Comparison of ENCODE assay signal across 14 cellular contexts in genomic region chr22:37897805-37898204, GRCh38. TPM values are rescaled to one million over a fixed set of nuclear protein-coding genes. Genes with fewer than 3 reads are reported as not detected.
DNase-seq lines count a peak whose midpoint lies in the region; ATAC-seq and TF ChIP-seq lines count a peak whose summit lies in the region.
"Had no signal": no experiment of that assay in that cellular context is flagged by ENCODE, and none has a peak within 500 bp of the region (broad histone marks: within the 10 kb centered on the region; RNA-seq: fewer than 3 reads in every experiment).

No MANE protein-coding gene starts in this region.

- H3K4me1 Mint-ChIP-seq in activated naive CD4-positive, alpha-beta T cell treated with anti-CD3 and anti-CD28 coated beads for 36 hours (ENCODE audit: low read depth): peaks cover 23% of the 10 kb centered on the region
- H3K4me1 Mint-ChIP-seq in naive thymus-derived CD4-positive, alpha-beta T cell: peaks cover 12 to 40% (median 26%) of the 10 kb centered on the region in 7 donors
- H3K4me1 Mint-ChIP-seq in type B pancreatic cell (ENCODE audit: unreplicated experiment): peaks cover 43% of the 10 kb centered on the region

- peaks cover 7% of the 10 kb centered on the region for H3K79me2 ChIP-seq in mammary epithelial cell (ENCODE audit: insufficient read depth, low read length)

- H3K36me3 Mint-ChIP-seq in activated naive CD4-positive, alpha-beta T cell treated with anti-CD3 and anti-CD28 coated beads for 36 hours (ENCODE audit: low read depth): peaks cover under 1% of the 10 kb centered on the region
- peaks cover 0 to 4% of the 10 kb centered on the region in 2 donors for H3K36me3 Mint-ChIP-seq in activated naive CD4-positive, alpha-beta T cell treated with anti-CD3 and anti-CD28 coated beads, Interleukin-2, amount 50 U/mL, for 72 hours
- H3K36me3 Mint-ChIP-seq in naive thymus-derived CD4-positive, alpha-beta T cell: no peaks in the 10 kb centered on the region
- H3K36me3 Mint-ChIP-seq in type B pancreatic cell: no peaks in the 10 kb centered on the region

- no peaks in the 10 kb centered on the region for H3K9me3 Mint-ChIP-seq in activated naive CD4-positive, alpha-beta T cell treated with anti-CD3 and anti-CD28 coated beads for 36 hours
- H3K9me3 Mint-ChIP-seq in activated naive CD4-positive, alpha-beta T cell treated with anti-CD3 and anti-CD28 coated beads, Interleukin-2, amount 50 U/mL, for 72 hours: no peaks in the 10 kb centered on the region
- peaks cover 0 to 3% (median 0%) of the 10 kb centered on the region in 11 donors for H3K9me3 Mint-ChIP-seq in naive thymus-derived CD4-positive, alpha-beta T cell
- no peaks in the 10 kb centered on the region for H3K9me3 Mint-ChIP-seq in type B pancreatic cell

- no TSS peak for BruUV-seq in mammary epithelial cell (replicated peaks; lab: Mats Ljungman, UMichigan)

- H3K36me3 ChIP-seq in mammary epithelial cell (ENCODE audit: insufficient read depth, low read length): no peaks in the 10 kb centered on the region
- H3K36me3 ChIP-seq in naive thymus-derived CD4-positive, alpha-beta T cell (ENCODE audit: control insufficient read depth in 2 of 3, insufficient read depth in 3 of 3, low read length in 3 of 3): no peaks in the 10 kb centered on the region

- intact Hi-C loops in activated naive CD4-positive, alpha-beta T cell treated with anti-CD3 and anti-CD28 coated beads for 36 hours (cut with micrococcal nuclease): loop anchor here (2.0 kb wide), 1 partner anchor 55 kb away; the partner anchor contains the start of genes C22orf23 and POLR2F
- intact Hi-C loops in mammary epithelial cell (cut with micrococcal nuclease): no loop called here
- intact Hi-C loops in naive thymus-derived CD4-positive, alpha-beta T cell (cut with micrococcal nuclease): loop anchor here (2.0 to 5.0 kb wide), 2 partner anchors 34 to 55 kb away; partner anchors contain the start of genes C22orf23 (in 1 of the 2) and POLR2F (in 1 of the 2)

- H2AFZ ChIP-seq in mammary epithelial cell (ENCODE audit: low read depth, low read length): no peak overlapping the region

- no peaks in the 10 kb centered on the region for H4K20me1 ChIP-seq in mammary epithelial cell (ENCODE audit: insufficient read depth, low read length)

- dilution Hi-C loops in mammary epithelial cell (cut with HindIII; ENCODE audit: low sequenced_read_pairs): no loop called here

- H3K27ac Mint-ChIP-seq in activated naive CD4-positive, alpha-beta T cell treated with anti-CD3 and anti-CD28 coated beads for 36 hours: peak overlapping the region; percentile 27
- H3K27ac Mint-ChIP-seq in activated naive CD4-positive, alpha-beta T cell treated with anti-CD3 and anti-CD28 coated beads, Interleukin-2, amount 50 U/mL, for 72 hours: peak overlapping the region in 1 of 2 donors; percentile 66
- H3K27ac Mint-ChIP-seq in naive thymus-derived CD4-positive, alpha-beta T cell: peak overlapping the region; percentile 41 to 87 (median 78)
- H3K27ac Mint-ChIP-seq in type B pancreatic cell: peak overlapping the region; percentile 85

- no peak for DNase-seq in activated naive CD4-positive, alpha-beta T cell treated with anti-CD3 and anti-CD28 coated beads for 36 hours
- DNase-seq in activated naive CD4-positive, alpha-beta T cell treated with anti-CD3 and anti-CD28 coated beads, Interleukin-2, amount 50 U/mL, for 72 hours (ENCODE audit: low spot score in 2 of 2): no peak
- no peak for DNase-seq in mammary epithelial cell
- DNase-seq in naive thymus-derived CD4-positive, alpha-beta T cell: no peak
- no peak for DNase-seq in type B pancreatic cell (ENCODE audit: extremely low spot score, unreplicated experiment)
- DNase-seq in putamen (ENCODE audit: low spot score): no peak
- no peak for DNase-seq in GM13977 (ENCODE audit: low spot score)
- DNase-seq: activated CD4-positive, CD25-positive, alpha-beta regulatory T cell treated with anti-CD3 and anti-CD28 coated beads, Interleukin-2, amount 50 U/mL, for 72 hours; activated effector memory CD4-positive, alpha-beta T cell treated with anti-CD3 and anti-CD28 coated beads, Interleukin-2, amount 50 U/mL, for 16 hours; cortex of kidney; Kasumi-1; testis had no signal

- H3K4me2 ChIP-seq in mammary epithelial cell (ENCODE audit: insufficient read depth, low read depth, low read length): no peak overlapping the region

- H3K27me3 Mint-ChIP-seq in activated naive CD4-positive, alpha-beta T cell treated with anti-CD3 and anti-CD28 coated beads for 36 hours (ENCODE audit: low read depth): no peaks in the 10 kb centered on the region
- no peaks in the 10 kb centered on the region for H3K27me3 Mint-ChIP-seq in naive thymus-derived CD4-positive, alpha-beta T cell
- no peaks in the 10 kb centered on the region for H3K27me3 Mint-ChIP-seq in type B pancreatic cell

- H3K4me1 ChIP-seq in mammary epithelial cell (ENCODE audit: insufficient read depth, low read length): peaks cover 71% of the 10 kb centered on the region
- H3K4me1 ChIP-seq in naive thymus-derived CD4-positive, alpha-beta T cell (ENCODE audit: control insufficient read depth in 2 of 2, insufficient read depth in 2 of 2, low read length in 2 of 2): peaks cover 13 to 17% of the 10 kb centered on the region in 2 donors

- H3K4me3 Mint-ChIP-seq in activated naive CD4-positive, alpha-beta T cell treated with anti-CD3 and anti-CD28 coated beads for 36 hours: no peak overlapping the region
- H3K4me3 Mint-ChIP-seq in naive thymus-derived CD4-positive, alpha-beta T cell: peak overlapping the region in 1 of 10 donors; percentile 30
- peak overlapping the region; percentile 9 for H3K4me3 Mint-ChIP-seq in type B pancreatic cell

- 43% methylated on average over 2 of the region's 2 CpGs for WGBS in mammary epithelial cell (ENCODE audit: low coverage, missing lambda C conversion rate)

- POLR2A ChIA-PET in naive thymus-derived CD4-positive, alpha-beta T cell (lab: Charles Lee): interaction anchor here (0.7 to 2.4 kb wide), 2 partner anchors 9 to 17 kb away, joined by 3 to 39 read pairs; partner anchors contain the start of gene MICALL1

- H3K4me3 ChIP-seq in mammary epithelial cell (replicated peaks in 1 of 3; ENCODE audit: insufficient read depth in 1 of 3, low read depth in 2 of 3, low read length in 3 of 3): no peak overlapping the region
- H3K4me3 ChIP-seq in naive thymus-derived CD4-positive, alpha-beta T cell (ENCODE audit: low read length): no peak overlapping the region
- H3K4me3 ChIP-seq: testis had no signal

- no peak for ATAC-seq in activated naive CD4-positive, alpha-beta T cell treated with anti-CD3 and anti-CD28 coated beads, Interleukin-2, amount 50 U/mL, for 72 hours
- ATAC-seq in naive thymus-derived CD4-positive, alpha-beta T cell: no peak
- no peak for ATAC-seq in GM18909 (IDR thresholded peaks at IDR 0.05; ENCODE audit: poor library complexity, unreplicated experiment)

- H3K27ac ChIP-seq in mammary epithelial cell (ENCODE audit: insufficient read depth, low read depth, low read length): peak overlapping the region; percentile 96
- H3K27ac ChIP-seq in naive thymus-derived CD4-positive, alpha-beta T cell (ENCODE audit: low read depth, low read length): no peak overlapping the region
- H3K27ac ChIP-seq: testis had no signal

- in situ Hi-C loops in mammary epithelial cell (cut with MboI; ENCODE audit: low sequenced_read_pairs in 2 of 2): no loop called here
- in situ Hi-C loops in GM13977 (cut with MboI; ENCODE audit: low pct_unique_long_range_greater_than_20kb, low sequenced_read_pairs, unreplicated experiment): no loop called here

- TF ChIP-seq CTCF in mammary epithelial cell (conservative IDR thresholded peaks at IDR 0.05 in 1 of 2, IDR thresholded peaks at IDR 0.05 in 1 of 2; ENCODE audit: extremely low read depth in 1 of 2, insufficient read depth in 1 of 2, low read depth in 1 of 2, low read length in 2 of 2) (no peak), type B pancreatic cell (conservative IDR thresholded peaks at IDR 0.05) (no peak), GM13977 (IDR thresholded peaks at IDR 0.05; ENCODE audit: extremely low read depth, insufficient read depth, missing control alignments) (no peak)

- H3K27me3 ChIP-seq in mammary epithelial cell (ENCODE audit: insufficient read depth, low read length): no peaks in the 10 kb centered on the region
- no peaks in the 10 kb centered on the region for H3K27me3 ChIP-seq in naive thymus-derived CD4-positive, alpha-beta T cell (ENCODE audit: control insufficient read depth in 2 of 2, insufficient read depth in 2 of 2, low read length in 2 of 2)
- H3K27me3 ChIP-seq: testis had no signal

- no peaks in the 10 kb centered on the region for H3K9me3 ChIP-seq in mammary epithelial cell (replicated peaks; ENCODE audit: insufficient read depth, low read length)
- H3K9me3 ChIP-seq in naive thymus-derived CD4-positive, alpha-beta T cell (ENCODE audit: control insufficient read depth in 2 of 3, low read length in 3 of 3): no peaks in the 10 kb centered on the region
- H3K9me3 ChIP-seq: testis had no signal

- CTCF ChIA-PET in activated naive CD4-positive, alpha-beta T cell treated with anti-CD3 and anti-CD28 coated beads for 36 hours (lab: Charles Lee): interaction anchor here (0.6 to 3.5 kb wide), 5 partner anchors 8 to 79 kb away, joined by 3 to 13 read pairs (median 7); partner anchors contain the start of gene MICALL1
- CTCF ChIA-PET in mammary epithelial cell (lab: Charles Lee; ENCODE audit: low non-redundant PET): no interaction called here
- CTCF ChIA-PET in naive thymus-derived CD4-positive, alpha-beta T cell (lab: Charles Lee): no interaction called here

- peak overlapping the region; percentile 73 for H3K9ac ChIP-seq in mammary epithelial cell (ENCODE audit: insufficient read depth, low read length)

RNA-seq across cellular contexts. Expression of gene MICALL1, which starts 8.3 kb away (rescaled TPM):
- 10 to 100 TPM; 12.0 to 12.9 TPM for total RNA-seq in activated naive CD4-positive, alpha-beta T cell treated with anti-CD3 and anti-CD28 coated beads for 36 hours
- total RNA-seq in activated naive CD4-positive, alpha-beta T cell treated with anti-CD3 and anti-CD28 coated beads, Interleukin-2, amount 50 U/mL, for 72 hours: 10 to 100 TPM; 13.9 to 16.5 TPM
- total RNA-seq in mammary epithelial cell (100 to 1,000 TPM; 247 to 249 TPM), type B pancreatic cell (ENCODE audit: low replicate concordance) (56.5 and 107 TPM in 2 replicates)
- 129 TPM for polyA plus RNA-seq in mammary epithelial cell
- 299 TPM for polyA minus RNA-seq in mammary epithelial cell
- 10 to 100 TPM; 22.2 to 40.0 (median 27.8) TPM for total RNA-seq in naive thymus-derived CD4-positive, alpha-beta T cell
- 1 to 10 TPM; 2.2 to 7.3 TPM for polyA plus RNA-seq in naive thymus-derived CD4-positive, alpha-beta T cell

RNA-seq across cellular contexts. Expression of gene EIF3L, which starts 48.6 kb away (rescaled TPM):
- 100 to 1,000 TPM; 776 to 797 TPM for total RNA-seq in activated naive CD4-positive, alpha-beta T cell treated with anti-CD3 and anti-CD28 coated beads for 36 hours
- 1,000 to 10,000 TPM in 1 of 2 donors, 100 to 1,000 TPM in 1; 699 to 1,046 TPM for total RNA-seq in activated naive CD4-positive, alpha-beta T cell treated with anti-CD3 and anti-CD28 coated beads, Interleukin-2, amount 50 U/mL, for 72 hours
- 100 to 1,000 TPM; 350 to 368 TPM for total RNA-seq in mammary epithelial cell
- 693 TPM for polyA plus RNA-seq in mammary epithelial cell
- polyA minus RNA-seq in mammary epithelial cell: 476 TPM
- total RNA-seq in naive thymus-derived CD4-positive, alpha-beta T cell: 100 to 1,000 TPM; 383 to 586 (median 525) TPM
- 100 to 1,000 TPM; 338 to 419 TPM for polyA plus RNA-seq in naive thymus-derived CD4-positive, alpha-beta T cell
- 578 and 740 TPM in 2 replicates for total RNA-seq in type B pancreatic cell (ENCODE audit: low replicate concordance)

RNA-seq across cellular contexts. Expression of gene ANKRD54, which starts 53.7 kb away (rescaled TPM):
- total RNA-seq in activated naive CD4-positive, alpha-beta T cell treated with anti-CD3 and anti-CD28 coated beads for 36 hours: 10 to 100 TPM; 13.5 to 15.6 TPM
- 10 to 100 TPM; 16.6 to 22.4 TPM for total RNA-seq in activated naive CD4-positive, alpha-beta T cell treated with anti-CD3 and anti-CD28 coated beads, Interleukin-2, amount 50 U/mL, for 72 hours
- 10 to 100 TPM; 20.3 to 20.5 TPM for total RNA-seq in mammary epithelial cell
- 22.3 TPM for polyA plus RNA-seq in mammary epithelial cell
- polyA minus RNA-seq in mammary epithelial cell: 21.3 TPM
- total RNA-seq in naive thymus-derived CD4-positive, alpha-beta T cell: 10 to 100 TPM; 18.9 to 26.2 (median 20.4) TPM
- 10 to 100 TPM; 14.3 to 18.5 TPM for polyA plus RNA-seq in naive thymus-derived CD4-positive, alpha-beta T cell
- total RNA-seq in type B pancreatic cell (ENCODE audit: low replicate concordance): 24.2 and 29.4 TPM in 2 replicates

RNA-seq across cellular contexts. Expression of gene C22orf23, which starts 55.6 kb away (rescaled TPM):
- not detected for total RNA-seq in activated naive CD4-positive, alpha-beta T cell treated with anti-CD3 and anti-CD28 coated beads for 36 hours
- not detected for total RNA-seq in activated naive CD4-positive, alpha-beta T cell treated with anti-CD3 and anti-CD28 coated beads, Interleukin-2, amount 50 U/mL, for 72 hours
- total RNA-seq in mammary epithelial cell (not detected), type B pancreatic cell (ENCODE audit: low replicate concordance) (0.64 and 0.70 TPM in 2 replicates)
- 0.06 TPM for polyA plus RNA-seq in mammary epithelial cell
- polyA minus RNA-seq in mammary epithelial cell: not detected
- under 1 TPM in 1 of 5 experiments, not detected in 4; 0.31 TPM for total RNA-seq in naive thymus-derived CD4-positive, alpha-beta T cell
- not detected for polyA plus RNA-seq in naive thymus-derived CD4-positive, alpha-beta T cell
- total RNA-seq: kidney epithelial cell had no signal

RNA-seq across cellular contexts. Expression of gene POLR2F, which starts 55.7 kb away (rescaled TPM):
- 10 to 100 TPM; 70.1 to 70.6 TPM for total RNA-seq in activated naive CD4-positive, alpha-beta T cell treated with anti-CD3 and anti-CD28 coated beads for 36 hours
- total RNA-seq in activated naive CD4-positive, alpha-beta T cell treated with anti-CD3 and anti-CD28 coated beads, Interleukin-2, amount 50 U/mL, for 72 hours: 10 to 100 TPM; 55.3 to 70.3 TPM
- 10 to 100 TPM; 20.7 to 89.6 TPM for total RNA-seq in mammary epithelial cell
- polyA plus RNA-seq in mammary epithelial cell: 142 TPM
- polyA minus RNA-seq in mammary epithelial cell: 56.6 TPM
- 10 to 100 TPM; 25.9 to 67.8 (median 43.9) TPM for total RNA-seq in naive thymus-derived CD4-positive, alpha-beta T cell
- 100 to 1,000 TPM; 108 to 137 TPM for polyA plus RNA-seq in naive thymus-derived CD4-positive, alpha-beta T cell
- total RNA-seq in type B pancreatic cell (ENCODE audit: low replicate concordance): 92.0 and 99.6 TPM in 2 replicates
